9 cellular contexts compared by ENCODE assay signal in genomic region chrX:50691820-50692219, GRCh38.
A peak's percentile ranks its signal among the peaks of the same experiment; 100 is the strongest.
DNase-seq lines count a peak whose midpoint lies in the region; ATAC-seq and TF ChIP-seq lines count a peak whose summit lies in the region.
"Had no signal": no experiment of that assay in that cellular context is flagged by ENCODE, and none has a peak within 500 bp of the region (broad histone marks: within the 10 kb centered on the region; RNA-seq: fewer than 3 reads in every experiment).

No MANE protein-coding gene starts in this region.

- DNase-seq in NCI-H1417 (lab: John Stamatoyannopoulos, UW) (peak; percentile 26 to 73 (median 33)), NCI-H1417 treated with DMSO at 0.1 percent for 48 hours (lab: John Stamatoyannopoulos, UW) (no peak), NCI-H82 (lab: John Stamatoyannopoulos, UW) (peak; percentile 75), T47D (ENCODE audit: low read depth in 1 of 2, low spot score in 1 of 2) (peak; percentile 12 to 70), left lung (no peak), vagina (ENCODE audit: extremely low spot score in 2 of 2) (no peak)

- H3K4me3 ChIP-seq in left lung (no peak overlapping the region), vagina (no peak overlapping the region)
- H3K4me3 ChIP-seq: BLaER1 had no signal

- no peaks in the 10 kb centered on the region for H3K36me3 ChIP-seq in left lung
- H3K36me3 ChIP-seq in vagina, result no peaks in the 10 kb centered on the region
- H3K36me3 ChIP-seq: BLaER1 had no signal

- H3K27ac ChIP-seq in left lung (no peak overlapping the region), vagina (no peak overlapping the region)
- H3K27ac ChIP-seq: BLaER1 had no signal

- TF ChIP-seq CTCF in left lung (IDR thresholded peaks at IDR 0.05) (peak; percentile 60 to 65), vagina (IDR thresholded peaks at IDR 0.05) (peak; percentile 11 to 51 (median 39))

- H3K27me3 ChIP-seq in left lung (peaks cover 0 to 3% of the 10 kb centered on the region in 2 donors), vagina (no peaks in the 10 kb centered on the region)

- intact Hi-C loops in left lung (cut with DNase I), result no loop called here
- intact Hi-C loops in vagina (cut with DNase I), result no loop called here

- H3K4me1 ChIP-seq in left lung (no peaks in the 10 kb centered on the region), vagina (no peaks in the 10 kb centered on the region)
- H3K4me1 ChIP-seq: BLaER1 had no signal

- in situ Hi-C loops in T47D (cut with HindIII; ENCODE audit: low pct_unique_long_range_greater_than_20kb, low sequenced_read_pairs), result no loop called here

- ATAC-seq in GM18909 (IDR thresholded peaks at IDR 0.05; ENCODE audit: poor library complexity, unreplicated experiment) (peak; percentile 97), HG03139 (IDR thresholded peaks at IDR 0.05; ENCODE audit: unreplicated experiment) (peak; percentile 84), left lung (peak; percentile 90)

- H3K9me3 ChIP-seq in left lung, result no peaks in the 10 kb centered on the region
- H3K9me3 ChIP-seq in vagina, result no peaks in the 10 kb centered on the region
- H3K9me3 ChIP-seq: BLaER1 had no signal

- no peak for TF ChIP-seq POLR2A in vagina (IDR thresholded peaks at IDR 0.05)

Comparison
In these comparisons a context has a peak if more than half of its experiments do, and no peak if none do; other contexts are left out.
1. DNase-seq: peak in NCI-H1417 (3 of 3), NCI-H82 (single experiment) and T47D (2 of 2); none in NCI-H1417 treated with DMSO at 0.1 percent for 48 hours (single experiment), left lung (0 of 2) and vagina (0 of 2).
2. Peak in every context shown above with its lines, with median percentiles within 50 percentile points of each other: ATAC-seq.